ENCODE assay signal across 8 cellular contexts in the genomic region with DNA sequence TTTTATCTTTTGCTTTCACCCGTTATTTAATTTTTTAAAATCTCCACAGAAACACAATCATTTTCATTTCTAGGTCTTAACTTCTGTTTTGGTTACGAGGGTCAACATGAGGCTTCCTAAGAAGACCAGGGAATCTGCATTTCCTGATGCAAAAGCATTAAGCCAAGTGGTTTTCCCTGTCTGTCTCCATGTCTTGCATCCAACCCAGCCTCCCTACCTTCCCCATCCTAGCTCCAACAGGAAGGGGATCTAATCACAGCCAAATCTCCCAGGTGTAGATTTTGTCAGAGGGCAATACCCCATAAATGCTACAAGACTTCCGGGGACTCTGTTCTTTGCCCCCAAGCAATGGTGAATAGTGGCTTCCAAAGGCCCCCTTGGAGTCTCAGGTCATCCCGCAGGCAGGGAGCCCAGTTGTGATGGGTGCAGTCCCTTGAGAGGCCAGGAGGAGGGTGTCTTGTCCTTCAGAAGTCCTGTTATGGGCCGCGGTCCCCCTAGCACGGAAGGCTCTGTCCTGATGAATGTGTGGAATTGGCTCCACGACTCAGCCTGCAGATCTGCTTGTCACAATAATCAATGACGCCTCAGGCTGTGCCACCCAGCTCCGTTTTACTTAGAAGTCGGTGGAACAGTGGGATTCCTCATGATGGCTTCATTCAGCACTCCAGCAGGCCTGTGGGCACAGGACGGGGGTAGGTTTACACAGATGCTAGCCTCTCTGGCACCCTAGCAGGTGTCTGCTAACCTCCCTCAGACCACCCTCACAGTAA.
DNase-seq lines count a peak whose midpoint lies in the region; ATAC-seq lines count a peak whose summit lies in the region.

No MANE protein-coding gene starts in this region.

- ATAC-seq in GM21526 (IDR thresholded peaks at IDR 0.05; ENCODE audit: low FRiP score, unreplicated experiment): no peak

- peak; percentile 3 to 58 (median 38) for DNase-seq in NCI-H1417 (lab: John Stamatoyannopoulos, UW)
- DNase-seq in NCI-H1417 treated with DMSO at 0.1 percent for 48 hours (lab: John Stamatoyannopoulos, UW): no peak
- DNase-seq in NCI-H2029 (lab: John Stamatoyannopoulos, UW): peak; percentile 2
- peak; percentile 19 for DNase-seq in activated CD8-positive, alpha-beta memory T cell treated with anti-CD3 and anti-CD28 coated beads, Interleukin-2, amount 50 U/mL, for 4 hours
- peak; percentile 32 for DNase-seq in foreskin melanocyte
- peak; percentile 20 for DNase-seq in pons (ENCODE audit: low spot score)
- no peak for DNase-seq in midbrain (lab: John Stamatoyannopoulos, UW)

Comparison
In these comparisons a context has a peak if more than half of its experiments do, and no peak if none do; other contexts are left out.
1. DNase-seq: peak in NCI-H1417 (3 of 3), NCI-H2029 (single experiment), activated CD8-positive, alpha-beta memory T cell treated with anti-CD3 and anti-CD28 coated beads, Interleukin-2, amount 50 U/mL, for 4 hours (single experiment), foreskin melanocyte (single experiment) and pons (single experiment); none in NCI-H1417 treated with DMSO at 0.1 percent for 48 hours (single experiment) and midbrain (single experiment).